Comparison of ENCODE assay signal across 21 cellular contexts in the genomic region with DNA sequence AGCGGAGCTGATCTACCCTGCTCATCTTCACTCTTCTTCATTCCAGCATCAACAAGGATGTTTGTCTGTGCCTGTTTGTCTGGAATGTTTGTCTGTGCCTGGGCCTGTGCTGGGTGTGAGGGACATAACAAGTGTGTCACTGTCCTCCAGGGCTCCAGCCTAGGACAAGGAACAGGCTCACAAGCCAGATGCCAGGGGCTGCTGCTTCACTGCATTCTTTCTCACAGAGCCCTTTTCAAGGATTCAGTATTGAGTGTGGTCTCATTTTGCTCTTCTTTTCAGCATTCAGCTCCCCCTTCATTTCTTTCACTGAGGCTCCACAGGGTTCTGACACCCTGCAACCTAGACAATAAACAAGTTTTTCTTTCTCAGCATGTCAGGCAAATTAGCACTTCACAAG. TPM values are rescaled to one million over a fixed set of nuclear protein-coding genes. Genes with fewer than 3 reads are reported as not detected.
A peak's percentile ranks its signal among the peaks of the same experiment; 100 is the strongest.
DNase-seq lines count a peak whose midpoint lies in the region; ATAC-seq and TF ChIP-seq lines count a peak whose summit lies in the region.
"Had no signal": no experiment of that assay in that cellular context is flagged by ENCODE, and none has a peak within 500 bp of the region (broad histone marks: within the 10 kb centered on the region; RNA-seq: fewer than 3 reads in every experiment).

No MANE protein-coding gene starts in this region.

- no peak overlapping the region for H3K4me3 Mint-ChIP-seq in CD4-positive, alpha-beta memory T cell
- H3K4me3 Mint-ChIP-seq: CD14-positive monocyte had no signal

- H3K27me3 ChIP-seq in NT2/D1 (ENCODE audit: insufficient read depth, insufficient read length) (no peaks in the 10 kb centered on the region), upper lobe of right lung (no peaks in the 10 kb centered on the region)
- no peaks in the 10 kb centered on the region for H3K27me3 ChIP-seq in CD4-positive, alpha-beta memory T cell (ENCODE audit: insufficient read depth, low read length)

- H3K27me3 Mint-ChIP-seq in CD4-positive, alpha-beta memory T cell, result peaks cover 4% of the 10 kb centered on the region in 2 donors

- ATAC-seq in upper lobe of right lung (no peak), HG02840 (IDR thresholded peaks at IDR 0.05; ENCODE audit: low FRiP score, unreplicated experiment) (no peak)
- ATAC-seq: PC-3 had no signal

- H3K36me3 ChIP-seq in NT2/D1 (ENCODE audit: insufficient read depth, insufficient read length, low read length) (no peaks in the 10 kb centered on the region), upper lobe of right lung (no peaks in the 10 kb centered on the region)
- H3K36me3 ChIP-seq in CD4-positive, alpha-beta memory T cell (ENCODE audit: insufficient read depth, low read length), result no peaks in the 10 kb centered on the region
- H3K36me3 ChIP-seq: HAP-1 had no signal

- no peaks in the 10 kb centered on the region for H3K36me3 Mint-ChIP-seq in CD4-positive, alpha-beta memory T cell
- H3K36me3 Mint-ChIP-seq: CD14-positive monocyte had no signal

- H3K4me1 Mint-ChIP-seq in CD4-positive, alpha-beta memory T cell, result no peaks in the 10 kb centered on the region

- H3K27ac ChIP-seq in CD4-positive, alpha-beta memory T cell (ENCODE audit: low read depth, low read length), result no peak overlapping the region
- H3K27ac ChIP-seq in upper lobe of right lung, result no peak overlapping the region
- H3K27ac ChIP-seq: HL-60, RWPE1 had no signal

- peaks cover 8% of the 10 kb centered on the region for H3K4me1 ChIP-seq in NT2/D1 (ENCODE audit: insufficient read depth, insufficient read length)
- H3K4me1 ChIP-seq in CD4-positive, alpha-beta memory T cell (ENCODE audit: insufficient read depth, low read length), result no peaks in the 10 kb centered on the region
- no peaks in the 10 kb centered on the region for H3K4me1 ChIP-seq in upper lobe of right lung
- H3K4me1 ChIP-seq: HAP-1 had no signal

- H3K9me3 ChIP-seq in NT2/D1 (ENCODE audit: insufficient read depth, low read length) (no peaks in the 10 kb centered on the region), upper lobe of right lung (no peaks in the 10 kb centered on the region)
- no peaks in the 10 kb centered on the region for H3K9me3 ChIP-seq in CD4-positive, alpha-beta memory T cell (ENCODE audit: control insufficient read depth in 1 of 2, low read length in 2 of 2)
- H3K9me3 ChIP-seq: HAP-1 had no signal

- H3K27ac Mint-ChIP-seq in CD4-positive, alpha-beta memory T cell, result no peak overlapping the region
- H3K27ac Mint-ChIP-seq: CD14-positive monocyte had no signal

- in situ Hi-C loops in G401 (cut with HindIII; ENCODE audit: low sequenced_read_pairs), result no loop called here

- no peaks in the 10 kb centered on the region for H3K9me3 Mint-ChIP-seq in CD4-positive, alpha-beta memory T cell
- H3K9me3 Mint-ChIP-seq: CD14-positive monocyte had no signal

- POLR2A ChIA-PET in CD4-positive, alpha-beta memory T cell (lab: Charles Lee; ENCODE audit: partially characterized antibody), result no interaction called here

- CTCF ChIA-PET in CD4-positive, alpha-beta memory T cell (lab: Charles Lee; ENCODE audit: partially characterized antibody), result no interaction called here

- DNase-seq in G401 (ENCODE audit: low spot score), result peak; percentile 8
- DNase-seq in NT2/D1 (ENCODE audit: low read depth, low spot score), result peak; percentile 3
- peak; percentile 19 for DNase-seq in iPS-NIHi11 (ENCODE audit: low spot score)
- peak; percentile 21 for DNase-seq in retina
- DNase-seq in CD4-positive, alpha-beta memory T cell, result no peak
- no peak for DNase-seq in upper lobe of right lung
- DNase-seq: COR-L47, DMS153, EL, NCI-H1417 treated with DMSO at 0.1 percent for 48 hours, NCI-H1930, NCI-H2171 treated with DMSO at 0.1 percent for 48 hours, NCI-H748 treated with DMSO at 0.1 percent for 48 hours, PC-3 had no signal

- no peak overlapping the region for H3K9ac ChIP-seq in NT2/D1 (ENCODE audit: insufficient read length, low read depth)

- H3K4me3 ChIP-seq in NT2/D1 (ENCODE audit: insufficient read length, low read depth), result no peak overlapping the region
- no peak overlapping the region for H3K4me3 ChIP-seq in CD4-positive, alpha-beta memory T cell (ENCODE audit: low read length in 2 of 2)
- no peak overlapping the region for H3K4me3 ChIP-seq in upper lobe of right lung
- H3K4me3 ChIP-seq: HAP-1 had no signal

- no peak for TF ChIP-seq CTCF in upper lobe of right lung (IDR thresholded peaks at IDR 0.05)

- intact Hi-C loops in CD4-positive, alpha-beta memory T cell (cut with micrococcal nuclease), result no loop called here
- intact Hi-C loops in upper lobe of right lung (cut with DNase I), result no loop called here

RNA-seq across cellular contexts. Expression of a gene that starts 43.6 kb away (rescaled TPM):
- not detected in 2 replicates for total RNA-seq in G401 (2014; rRNA removed; shearing (Covaris generic))
- not detected for total RNA-seq in CD4-positive, alpha-beta memory T cell
- not detected for polyA plus RNA-seq in CD4-positive, alpha-beta memory T cell
- total RNA-seq in upper lobe of right lung, result 0.29 TPM
- total RNA-seq: NCI-H460, SK-MEL-5 had no signal

Comparison
In these comparisons a context has a peak if more than half of its experiments do, and no peak if none do; other contexts are left out.
1. DNase-seq: peak in G401 (single experiment), NT2/D1 (single experiment), iPS-NIHi11 (single experiment) and retina (single experiment); none in CD4-positive, alpha-beta memory T cell (0 of 5) and upper lobe of right lung (single experiment).